Comparison of ENCODE assay signal across 19 cellular contexts in genomic region chr10:99344715-99345114, GRCh38. TPM values are rescaled to one million over a fixed set of nuclear protein-coding genes. Genes with fewer than 3 reads are reported as not detected.
"Had no signal": no experiment of that assay in that cellular context is flagged by ENCODE, and none has a peak within 500 bp of the region (broad histone marks: within the 10 kb centered on the region; RNA-seq: fewer than 3 reads in every experiment).

No MANE protein-coding gene starts in this region.

- H3K4me3 Mint-ChIP-seq: activated naive CD4-positive, alpha-beta T cell treated with anti-CD3 and anti-CD28 coated beads, Interleukin-2, amount 50 U/mL, for 24 hours; activated T-cell treated with anti-CD3 and anti-CD28 coated beads, Interleukin-2, amount 50 U/mL, for 4 hours; neural progenitor cell had no signal

- H3K36me3 ChIP-seq: ascending aorta, gastrocnemius medialis, heart left ventricle, left ventricle myocardium inferior, neural progenitor cell, right atrium auricular region, tibial artery had no signal

- H3K27me3 ChIP-seq: ascending aorta, heart left ventricle, neural progenitor cell, right atrium auricular region, tibial artery had no signal

- H3K4me1 Mint-ChIP-seq: activated naive CD4-positive, alpha-beta T cell treated with anti-CD3 and anti-CD28 coated beads, Interleukin-2, amount 50 U/mL, for 24 hours had no signal

- H3K4me3 ChIP-seq: ascending aorta, coronary artery, gastrocnemius medialis, heart left ventricle, left ventricle myocardium inferior, neural progenitor cell, right atrium auricular region, skin epidermis, tibial artery had no signal

- H3K9me3 ChIP-seq: ascending aorta, gastrocnemius medialis, heart left ventricle, left ventricle myocardium inferior, right atrium auricular region, tibial artery had no signal

- H3K4me1 ChIP-seq: gastrocnemius medialis, left ventricle myocardium inferior, right atrium auricular region had no signal

- DNase-seq: activated CD4-positive, alpha-beta T cell treated with anti-CD3 and anti-CD28 coated beads, Interleukin-2, amount 50 U/mL, for 1 hour; activated CD4-positive, CD25-positive, alpha-beta regulatory T cell treated with anti-CD3 and anti-CD28 coated beads, Interleukin-2, amount 50 U/mL, for 72 hours; activated CD8-positive, alpha-beta memory T cell treated with anti-CD3 and anti-CD28 coated beads, Interleukin-2, amount 50 U/mL, for 4 hours; activated gamma-delta T cell; activated T-cell treated with anti-CD3 and anti-CD28 coated beads, Interleukin-2, amount 50 U/mL, for 4 hours; erythroblast; gastrocnemius medialis; heart left ventricle; left ventricle myocardium inferior; stimulated activated naive CD8-positive, alpha-beta T cell treated with anti-CD3 and anti-CD28 coated beads, Interleukin-15, Interleukin-2, amounts not matched to agents 100 U/mL and 50 U/mL, for 24 hours; substantia nigra; tibial artery had no signal

- H3K9me3 Mint-ChIP-seq: activated naive CD4-positive, alpha-beta T cell treated with anti-CD3 and anti-CD28 coated beads, Interleukin-2, amount 50 U/mL, for 24 hours; activated T-cell treated with anti-CD3 and anti-CD28 coated beads, Interleukin-2, amount 50 U/mL, for 4 hours; neural progenitor cell had no signal

- H3K36me3 Mint-ChIP-seq: activated naive CD4-positive, alpha-beta T cell treated with anti-CD3 and anti-CD28 coated beads, Interleukin-2, amount 50 U/mL, for 24 hours; neural progenitor cell had no signal

- ATAC-seq: activated T-cell treated with anti-CD3 and anti-CD28 coated beads, Interleukin-2, amount 50 U/mL, for 4 hours; gastrocnemius medialis; heart left ventricle; stimulated activated naive CD8-positive, alpha-beta T cell treated with anti-CD3 and anti-CD28 coated beads, Interleukin-15, Interleukin-2, amounts not matched to agents 100 U/mL and 50 U/mL, for 24 hours had no signal

- H3K27ac Mint-ChIP-seq: activated naive CD4-positive, alpha-beta T cell treated with anti-CD3 and anti-CD28 coated beads, Interleukin-2, amount 50 U/mL, for 24 hours; neural progenitor cell; progenitor cell of endocrine pancreas had no signal

- H3K27ac ChIP-seq: ascending aorta, coronary artery, gastrocnemius medialis, heart left ventricle, left ventricle myocardium inferior, neural progenitor cell, right atrium auricular region, skin epidermis, tibial artery had no signal

RNA-seq across cellular contexts. Expression of gene CNNM1, which starts 15.6 kb away (rescaled TPM):
- total RNA-seq: ascending aorta, gastrocnemius medialis had no signal
